Comparison of ENCODE assay signal across 9 cellular contexts in genomic region chr5:141001854-141002666, GRCh38. TPM values are rescaled to one million over a fixed set of nuclear protein-coding genes. Genes with fewer than 3 reads are reported as not detected.
DNase-seq lines count a peak whose midpoint lies in the region; ATAC-seq, FAIRE-seq and TF ChIP-seq lines count a peak whose summit lies in the region.
"Had no signal": no experiment of that assay in that cellular context is flagged by ENCODE, and none has a peak within 500 bp of the region (broad histone marks: within the 10 kb centered on the region; RNA-seq: fewer than 3 reads in every experiment).

No MANE protein-coding gene starts in this region.

- DNase-seq in DMS79 treated with DMSO at 0.1 percent for 48 hours (lab: John Stamatoyannopoulos, UW): peak; percentile 44
- peak; percentile 39 for DNase-seq in NCI-H510A (lab: John Stamatoyannopoulos, UW)
- DNase-seq in endothelial cell of umbilical vein (ENCODE audit: low read depth, low spot score): peak; percentile 12
- DNase-seq in omental fat pad (ENCODE audit: low spot score): no peak
- no peak for DNase-seq in brain microvascular endothelial cell

- in situ Hi-C loops in brain microvascular endothelial cell (cut with HindIII; ENCODE audit: low pct_ligation_motif_present, low sequenced_read_pairs): no loop called here

- ATAC-seq in omental fat pad (ENCODE audit: low FRiP score) (peak; percentile 79), HG03521 (IDR thresholded peaks at IDR 0.05; ENCODE audit: unreplicated experiment) (no peak), GM18505 (IDR thresholded peaks at IDR 0.05; ENCODE audit: unreplicated experiment) (no peak), GM18520 (IDR thresholded peaks at IDR 0.05; ENCODE audit: unreplicated experiment) (no peak)

- no peak overlapping the region for H3K9ac ChIP-seq in endothelial cell of umbilical vein (replicated peaks; ENCODE audit: extremely low read depth, insufficient read depth, low read length)

- no peaks in the 10 kb centered on the region for H3K9me1 ChIP-seq in endothelial cell of umbilical vein (replicated peaks; ENCODE audit: control insufficient read depth, extremely low read depth, insufficient read depth, low read length)

- H3K4me3 ChIP-seq in endothelial cell of umbilical vein (replicated peaks in 1 of 3; ENCODE audit: insufficient read depth in 1 of 3, low read depth in 1 of 3, low read length in 3 of 3) (peak overlapping the region; percentile 6 to 31 (median 12)), brain microvascular endothelial cell (ENCODE audit: low read depth, low read length) (no peak overlapping the region)

- peaks cover 6% of the 10 kb centered on the region for H3K4me1 ChIP-seq in endothelial cell of umbilical vein (ENCODE audit: control insufficient read depth, extremely low read depth, insufficient read depth, low read length)

- CTCF ChIA-PET in endothelial cell of umbilical vein (lab: Charles Lee): no interaction called here

- peak; percentile 58 for FAIRE-seq in endothelial cell of umbilical vein (lab: Jason Lieb, UNC)
- FAIRE-seq: GM18507 had no signal

- H3K27me3 ChIP-seq in endothelial cell of umbilical vein (ENCODE audit: control insufficient read depth in 2 of 2, insufficient read depth in 2 of 2, low read length in 2 of 2) (no peaks in the 10 kb centered on the region), brain microvascular endothelial cell (replicated peaks) (no peaks in the 10 kb centered on the region)

- no peaks in the 10 kb centered on the region for H4K20me1 ChIP-seq in endothelial cell of umbilical vein (replicated peaks; ENCODE audit: control insufficient read depth, extremely low read depth, insufficient read depth, low read length)

- no TSS peak for BruUV-seq in endothelial cell of umbilical vein (replicated peaks; lab: Mats Ljungman, UMichigan)

- TF ChIP-seq POLR2A in endothelial cell of umbilical vein (IDR thresholded peaks at IDR 0.05; ENCODE audit: low read depth, low read length): no peak
- no peak for TF ChIP-seq POLR2A in GM18505 (IDR thresholded peaks at IDR 0.05; ENCODE audit: borderline replicate concordance, extremely low read depth, insufficient read depth, insufficient read length)

- TF ChIP-seq CTCF in endothelial cell of umbilical vein (IDR thresholded peaks at IDR 0.05; ENCODE audit: extremely low read depth in 1 of 2, insufficient read depth in 1 of 2, low read depth in 1 of 2, low read length in 2 of 2) (no peak), omental fat pad (IDR thresholded peaks at IDR 0.05) (no peak), brain microvascular endothelial cell (IDR thresholded peaks at IDR 0.05; ENCODE audit: low read depth, low read length, missing control alignments) (no peak)

- peak overlapping the region; percentile 54 for H3K4me2 ChIP-seq in endothelial cell of umbilical vein (ENCODE audit: insufficient read depth, low read length)

- no peaks in the 10 kb centered on the region for H3K79me2 ChIP-seq in endothelial cell of umbilical vein (ENCODE audit: control insufficient read depth, insufficient read depth, low read length)

- H3K36me3 ChIP-seq in endothelial cell of umbilical vein (ENCODE audit: control insufficient read depth in 2 of 2, extremely low read depth in 1 of 2, insufficient read depth in 2 of 2, low read length in 2 of 2) (no peaks in the 10 kb centered on the region), brain microvascular endothelial cell (replicated peaks) (no peaks in the 10 kb centered on the region)

- no peaks in the 10 kb centered on the region for H3K9me3 ChIP-seq in endothelial cell of umbilical vein (replicated peaks; ENCODE audit: control insufficient read depth, insufficient read depth, low read length)

- H2AFZ ChIP-seq in endothelial cell of umbilical vein (ENCODE audit: low read depth, low read length): peak overlapping the region; percentile 52

- H3K27ac ChIP-seq in endothelial cell of umbilical vein (ENCODE audit: insufficient read depth, low read depth, low read length) (no peak overlapping the region), brain microvascular endothelial cell (no peak overlapping the region)

- dilution Hi-C loops in endothelial cell of umbilical vein (cut with MboI; ENCODE audit: extremely low pct_ligation_motif_present, low sequenced_read_pairs): no loop called here

- intact Hi-C loops in endothelial cell of umbilical vein (cut with micrococcal nuclease): no loop called here

- POLR2A ChIA-PET in endothelial cell of umbilical vein (lab: Charles Lee): no interaction called here

TF ChIP-seq in endothelial cell of umbilical vein, 7 proteins besides CTCF, POLR2A, EP300 and RAD21:
- no peak for TF ChIP-seq GATA2 (IDR thresholded peaks at IDR 0.05; ENCODE audit: insufficient read depth, insufficient read length, low read depth, low read length)
- TF ChIP-seq EZH2 (IDR thresholded peaks at IDR 0.05; ENCODE audit: borderline replicate concordance, low read depth, low read length, severe bottlenecking): no peak
- TF ChIP-seq JUN (IDR thresholded peaks at IDR 0.05; ENCODE audit: borderline replicate concordance, insufficient read depth, insufficient read length, low read depth): no peak
- TF ChIP-seq MAX (IDR thresholded peaks at IDR 0.05; ENCODE audit: insufficient read depth, insufficient read length): no peak
- no peak for TF ChIP-seq MYC (IDR thresholded peaks at IDR 0.05; ENCODE audit: low read depth, low read length)
- no peak for TF ChIP-seq FOS (IDR thresholded peaks at IDR 0.05; ENCODE audit: borderline replicate concordance, insufficient read depth, low read length)
- no peak for TF ChIP-seq POLR2AphosphoS5 (IDR thresholded peaks at IDR 0.05; ENCODE audit: insufficient read depth, low read depth, low read length)

RNA-seq across cellular contexts. Expression of gene PCDHAC2, which starts 35.8 kb away (rescaled TPM):
- 0.90 and 1.00 TPM in 2 replicates for total RNA-seq in endothelial cell of umbilical vein
- polyA plus RNA-seq in endothelial cell of umbilical vein: 0.97 and 1.2 TPM in 2 replicates
- 0.66 and 0.77 TPM in 2 replicates for polyA plus RNA-seq in endothelial cell of umbilical vein (2011; cell fraction: cytosol; rRNA removed)
- 0.42 and 0.58 TPM in 2 replicates for polyA plus RNA-seq in endothelial cell of umbilical vein (2011; cell fraction: nucleus; rRNA removed)
- polyA plus RNA-seq in endothelial cell of umbilical vein (2012): 0.24 and 0.60 TPM in 2 replicates
- polyA minus RNA-seq in endothelial cell of umbilical vein: 3.7 and 4.9 TPM in 2 replicates
- not detected for polyA minus RNA-seq in endothelial cell of umbilical vein (2011; cell fraction: cytosol; rRNA and poly(A)+ RNA removed)
- 1.4 and 1.9 TPM in 2 replicates for polyA minus RNA-seq in endothelial cell of umbilical vein (2011; cell fraction: nucleus; rRNA and poly(A)+ RNA removed)
- total RNA-seq in omental fat pad: 10 to 100 TPM in 1 of 4 donors, 1 to 10 TPM in 3; 3.1 to 10.0 (median 3.8) TPM

RNA-seq across cellular contexts. Expression of gene PCDHB1, which starts 49.1 kb away (rescaled TPM):
- total RNA-seq in endothelial cell of umbilical vein: not detected in 2 replicates
- not detected in 2 replicates for polyA plus RNA-seq in endothelial cell of umbilical vein
- polyA plus RNA-seq in endothelial cell of umbilical vein (2011; cell fraction: cytosol; rRNA removed): not detected in 2 replicates
- not detected in 2 replicates for polyA plus RNA-seq in endothelial cell of umbilical vein (2011; cell fraction: nucleus; rRNA removed)
- polyA plus RNA-seq in endothelial cell of umbilical vein (2012): not detected in 2 replicates
- not detected in 2 replicates for polyA minus RNA-seq in endothelial cell of umbilical vein
- not detected for polyA minus RNA-seq in endothelial cell of umbilical vein (2011; cell fraction: cytosol; rRNA and poly(A)+ RNA removed)
- polyA minus RNA-seq in endothelial cell of umbilical vein (2011; cell fraction: nucleus; rRNA and poly(A)+ RNA removed): not detected in 2 replicates
- total RNA-seq in omental fat pad: under 1 TPM in 2 of 4 donors, not detected in 2; under 0.01 to 0.09 TPM

Comparison
In these comparisons a context has a peak if more than half of its experiments do, and no peak if none do; other contexts are left out.
1. DNase-seq: peak in DMS79 treated with DMSO at 0.1 percent for 48 hours (single experiment), NCI-H510A (single experiment) and endothelial cell of umbilical vein (single experiment); none in omental fat pad (single experiment) and brain microvascular endothelial cell (single experiment).